ENCODE assay signal across 8 cellular contexts in genomic region chr12:132597333-132598283, GRCh38. TPM values are rescaled to one million over a fixed set of nuclear protein-coding genes. Genes with fewer than 3 reads are reported as not detected.
DNase-seq lines count a peak whose midpoint lies in the region; ATAC-seq, FAIRE-seq and TF ChIP-seq lines count a peak whose summit lies in the region.

No MANE protein-coding gene starts in this region.

- peak overlapping the region; percentile 19 for H3K9ac ChIP-seq in SK-N-MC (ENCODE audit: insufficient read length)

- H3K27ac ChIP-seq in A549 (peak overlapping the region; percentile 68 to 82; a peak in 5 of 6 replicates), SK-N-MC (no peak overlapping the region), esophagus squamous epithelium (no peak overlapping the region), psoas muscle (no peak overlapping the region)

- H3K4me1 ChIP-seq in A549 (peaks cover 11% of the 10 kb centered on the region; the same call in 1 of the 3 replicates), esophagus squamous epithelium (peaks cover 12 to 52% (median 18%) of the 10 kb centered on the region in 3 donors), psoas muscle (no peaks in the 10 kb centered on the region)

- H3K27me3 ChIP-seq in esophagus squamous epithelium (peaks cover 0 to 48% (median 0%) of the 10 kb centered on the region in 4 donors), psoas muscle (ENCODE audit: insufficient read depth in 3 of 3, low read length in 2 of 3) (peaks cover 0 to 49% (median under 1%) of the 10 kb centered on the region in 3 donors)

- ATAC-seq in A549 (no peak; a peak in 1 of 6 replicates), psoas muscle (no peak), HG03280 (IDR thresholded peaks at IDR 0.05; ENCODE audit: unreplicated experiment) (no peak), HG02763 (IDR thresholded peaks at IDR 0.05; ENCODE audit: unreplicated experiment) (no peak)

- peak; percentile 7 for FAIRE-seq in A549 (lab: Jason Lieb, UNC)

- TF ChIP-seq CTCF in A549 (IDR thresholded peaks at IDR 0.05) (no peak), esophagus squamous epithelium (IDR thresholded peaks at IDR 0.05) (no peak), psoas muscle (IDR thresholded peaks at IDR 0.05) (no peak)

- no peak for TF ChIP-seq EP300 in A549 (IDR thresholded peaks at IDR 0.05)

- WGBS in A549 (ENCODE audit: missing lambda C conversion rate), result 13% methylated on average over 11 of the region's 53 CpGs
- WGBS in esophagus squamous epithelium, 2 donors, result 5 to 10% methylated on average over 16 to 20 of the region's 53 CpGs
- 6 to 14% (median 9%) methylated on average over 10 to 49 of the region's 53 CpGs for WGBS in psoas muscle, 3 donors

- H3K9me3 ChIP-seq in A549 (no peaks in the 10 kb centered on the region), SK-N-MC (ENCODE audit: low read depth, low read length) (no peaks in the 10 kb centered on the region), esophagus squamous epithelium (no peaks in the 10 kb centered on the region), psoas muscle (no peaks in the 10 kb centered on the region)

- no peak for TF ChIP-seq RAD21 in A549 (conservative IDR thresholded peaks at IDR 0.05 in 1 of 2, IDR thresholded peaks at IDR 0.05 in 1 of 2)

- H3K4me3 ChIP-seq in A549, result peak overlapping the region; percentile 57
- H3K4me3 ChIP-seq in SK-N-MC, result peak overlapping the region; percentile 77
- H3K4me3 ChIP-seq in esophagus squamous epithelium, result peak overlapping the region in 3 of 4 donors; percentile 30 to 41 (median 39)
- peak overlapping the region; percentile 49 for H3K4me3 ChIP-seq in psoas muscle

- POLR2A ChIA-PET in A549 (lab: Yijun Ruan, JAX), result no interaction called here

- H3K36me3 ChIP-seq in SK-N-MC (ENCODE audit: insufficient read depth, low read length) (no peaks in the 10 kb centered on the region), esophagus squamous epithelium (no peaks in the 10 kb centered on the region), psoas muscle (ENCODE audit: insufficient read depth in 1 of 2, low read depth in 1 of 2) (no peaks in the 10 kb centered on the region)

- intact Hi-C loops in esophagus squamous epithelium (cut with DNase I) (no loop called here), psoas muscle (cut with DNase I) (no loop called here)

- CTCF ChIA-PET in A549 (lab: Yijun Ruan, JAX), result interaction anchor here (3.7 kb wide), 1 partner anchor 17 kb away, joined by 13 read pairs; no protein-coding TSS in a partner anchor

- peak overlapping the region; percentile 99 for H3K4me2 ChIP-seq in A549

- TF ChIP-seq POLR2A in A549 (IDR thresholded peaks at IDR 0.05; ENCODE audit: low read length) (no peak), esophagus squamous epithelium (IDR thresholded peaks at IDR 0.05) (no peak)

- DNase-seq in A549 (ENCODE audit: low read depth in 1 of 2, low spot score in 1 of 2) (peak in 1 of 2 experiments; percentile 74), H4 (ENCODE audit: low spot score) (peak; percentile 47), SK-N-MC (ENCODE audit: low read depth, low spot score) (no peak), esophagus squamous epithelium (lab: John Stamatoyannopoulos, UW) (no peak), psoas muscle (no peak), iPS-NIHi7 (ENCODE audit: extremely low spot score) (no peak)

TF ChIP-seq in A549, 52 proteins besides CTCF, POLR2A, EP300 and RAD21:
- TF ChIP-seq MAFK (IDR thresholded peaks at IDR 0.05; ENCODE audit: partially characterized antibody) (no peak), RFX5 (IDR thresholded peaks at IDR 0.05) (no peak), ZFP36 (IDR thresholded peaks at IDR 0.05; ENCODE audit: borderline replicate concordance, partially characterized antibody) (peak; percentile 76), CHD4 (IDR thresholded peaks at IDR 0.05; ENCODE audit: borderline replicate concordance) (peak; percentile 75), CBX8 (IDR thresholded peaks at IDR 0.05) (no peak), MAX (IDR thresholded peaks at IDR 0.05) (0 out of 2 replicates have a peak, but pooled peaks have one; percentile 9), ZSCAN20 (CRISPR knock-in tag; IDR thresholded peaks at IDR 0.05) (no peak), NR3C1 (IDR thresholded peaks at IDR 0.05) (no peak), ELK1 (IDR thresholded peaks at IDR 0.05; ENCODE audit: low read depth, low read length) (no peak), MAZ (IDR thresholded peaks at IDR 0.05; ENCODE audit: borderline replicate concordance, low read depth, low read length) (no peak), NFE2L2 (conservative IDR thresholded peaks at IDR 0.05; ENCODE audit: low read length) (no peak), PBX3 (IDR thresholded peaks at IDR 0.05) (no peak), KDM5A (IDR thresholded peaks at IDR 0.05) (no peak), HOXB13 (CRISPR knock-in tag; IDR thresholded peaks at IDR 0.05; ENCODE audit: low read depth) (no peak), HDAC2 (IDR thresholded peaks at IDR 0.05) (no peak), HEYL (CRISPR knock-in tag; IDR thresholded peaks at IDR 0.05) (no peak)

RNA-seq across cellular contexts. Expression of gene LRCOL1, which starts 12.8 kb away (rescaled TPM):
- polyA plus RNA-seq in A549 (2011; rRNA removed) (not detected in 2 replicates), A549 (2017; fragmentation: RNase III; extraction: RNeasy Plus Mini Kit Qiagen cat#74134 plus additional on column Dnase treatment) (not detected in 3 replicates), psoas muscle (under 1 TPM in 1 of 3 donors, not detected in 2; 0.13 TPM)
- polyA plus RNA-seq in A549 (2012; cell fraction: cytosol; rRNA removed), result not detected in 2 replicates
- not detected in 2 replicates for polyA plus RNA-seq in A549 (2012; cell fraction: nucleus; rRNA removed)
- polyA minus RNA-seq in A549 (2011; rRNA and poly(A)+ RNA removed), result not detected in 2 replicates
- total RNA-seq in H4 (2014; rRNA removed; shearing (Covaris generic)), result not detected in 2 replicates
- total RNA-seq in esophagus squamous epithelium (1 to 10 TPM in 1 of 4 donors, not detected in 3; 1.5 TPM), psoas muscle (under 1 TPM in 1 of 4 donors, not detected in 3; 0.32 TPM)

RNA-seq across cellular contexts. Expression of gene P2RX2, which starts 21.0 kb away (rescaled TPM):
- polyA plus RNA-seq in A549 (2011; rRNA removed) (not detected in 2 replicates), A549 (2017; fragmentation: RNase III; extraction: RNeasy Plus Mini Kit Qiagen cat#74134 plus additional on column Dnase treatment) (not detected in 3 replicates), psoas muscle (under 1 TPM in 1 of 3 donors, not detected in 2; 0.01 TPM)
- polyA plus RNA-seq in A549 (2012; cell fraction: cytosol; rRNA removed), result 0.04 TPM in 1 of 2 replicates, not detected in the other
- polyA plus RNA-seq in A549 (2012; cell fraction: nucleus; rRNA removed), result 0.23 and 0.28 TPM in 2 replicates
- not detected in 2 replicates for polyA minus RNA-seq in A549 (2011; rRNA and poly(A)+ RNA removed)
- not detected in 2 replicates for total RNA-seq in H4 (2014; rRNA removed; shearing (Covaris generic))
- total RNA-seq in esophagus squamous epithelium (1 to 10 TPM in 1 of 4 donors, under 1 TPM in 1, not detected in 2; 0.35 to 8.0 TPM), psoas muscle (not detected)

Comparison
In these comparisons a context has a peak if more than half of its experiments do, and no peak if none do; other contexts are left out.
1. H3K27ac ChIP-seq: peak in A549 (2 of 2); none in SK-N-MC (single experiment), esophagus squamous epithelium (0 of 4) and psoas muscle (single experiment).
2. Peak in every context shown above with its lines, with median percentiles within 50 percentile points of each other: H3K4me3 ChIP-seq.